Comparison of ENCODE assay signal across 12 cellular contexts in the genomic region with DNA sequence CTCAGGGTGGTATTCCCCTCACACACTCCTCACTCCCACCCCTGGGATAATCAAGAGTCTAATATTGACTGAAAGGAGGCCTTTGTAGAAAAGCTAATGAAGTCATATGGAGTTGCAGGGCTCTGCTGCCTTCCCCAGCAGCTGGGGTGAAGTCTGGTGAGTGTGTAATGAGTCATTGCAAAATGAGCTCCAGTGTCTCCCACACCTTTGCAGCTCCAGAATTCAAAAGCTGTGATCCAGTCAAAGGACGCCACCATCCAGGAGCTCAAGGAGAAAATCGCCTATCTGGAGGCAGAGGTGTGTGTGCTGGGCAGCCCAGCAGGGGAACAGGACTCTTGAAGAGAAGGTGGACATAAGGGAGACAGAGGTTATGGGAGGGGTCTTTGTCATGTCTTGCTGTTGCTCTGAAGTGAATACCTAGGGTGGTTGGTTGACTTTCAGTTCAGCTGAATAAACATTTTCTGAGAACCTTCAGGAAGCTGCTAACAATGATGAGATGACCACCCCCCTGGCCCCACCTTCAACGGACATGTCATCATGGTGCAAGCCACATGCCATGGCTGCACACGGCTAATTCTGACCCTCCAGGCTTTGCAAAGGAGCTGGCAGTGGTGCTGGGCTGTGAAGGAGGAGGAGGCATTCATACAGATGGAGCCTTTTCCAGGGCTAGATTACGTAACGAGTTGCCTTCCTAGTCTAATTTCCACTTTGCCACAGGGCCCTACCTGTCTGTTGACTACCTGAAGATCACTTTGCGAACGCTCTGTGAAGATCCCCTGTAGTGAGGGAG. TPM values are rescaled to one million over a fixed set of nuclear protein-coding genes. Genes with fewer than 3 reads are reported as not detected.
DNase-seq lines count a peak whose midpoint lies in the region; ATAC-seq and TF ChIP-seq lines count a peak whose summit lies in the region.
"Had no signal": no experiment of that assay in that cellular context is flagged by ENCODE, and none has a peak within 500 bp of the region (broad histone marks: within the 10 kb centered on the region; RNA-seq: fewer than 3 reads in every experiment).

No MANE protein-coding gene starts in this region.

- TF ChIP-seq POLR2A in HCT116 (IDR thresholded peaks at IDR 0.05; ENCODE audit: borderline replicate concordance, extremely low read depth, insufficient read depth, insufficient read length) (no peak), esophagus muscularis mucosa (IDR thresholded peaks at IDR 0.05; ENCODE audit: low read depth) (no peak)

- H3K36me3 ChIP-seq in HCT116 (ENCODE audit: control insufficient read depth in 1 of 2, insufficient read depth in 2 of 2, low read length in 2 of 2) (peaks cover 0 to 9% of the 10 kb centered on the region in 2 experiments; a peak in 1 of 4 replicates), left ventricle myocardium inferior (peaks cover 41% of the 10 kb centered on the region), esophagus muscularis mucosa (peaks cover 29 to 81% (median 52%) of the 10 kb centered on the region in 4 donors)

- no TSS peak for BruUV-seq in HCT116 (replicated peaks; lab: Mats Ljungman, UMichigan)

- peak; percentile 84 for DNase-seq in A172 (ENCODE audit: low spot score)
- DNase-seq in HCT116 (ENCODE audit: low read depth, low spot score) = no peak
- peak; percentile 56 for DNase-seq in amniotic epithelial cell (ENCODE audit: low read depth)
- peak; percentile 47 to 68 for DNase-seq in foreskin fibroblast
- DNase-seq in left ventricle myocardium inferior = no peak
- DNase-seq in NCI-H1930 (lab: John Stamatoyannopoulos, UW) = no peak
- no peak for DNase-seq in esophagus muscularis mucosa (ENCODE audit: extremely low spot score)
- DNase-seq: MV-4-11, occipital lobe, small intestine had no signal

- POLR2A ChIA-PET in HCT116 (lab: Charles Lee) = interaction anchor here (0.8 kb wide), 1 partner anchor 26 kb away, joined by 3 read pairs; no protein-coding TSS in a partner anchor

- no peaks in the 10 kb centered on the region for H3K27me3 ChIP-seq in HCT116 (ENCODE audit: insufficient read depth, low read length)
- H3K27me3 ChIP-seq in left ventricle myocardium inferior (ENCODE audit: low read depth) = no peaks in the 10 kb centered on the region
- H3K27me3 ChIP-seq in esophagus muscularis mucosa = no peaks in the 10 kb centered on the region
- H3K27me3 ChIP-seq: ascending aorta had no signal

- no peaks in the 10 kb centered on the region for H4K20me1 ChIP-seq in HCT116 (ENCODE audit: insufficient read depth)

- WGBS in esophagus muscularis mucosa = 87% methylated on average over 8 of the region's 8 CpGs

- H3K4me3 ChIP-seq in HCT116 (replicated peaks in 1 of 2; ENCODE audit: low read depth in 1 of 2, low read length in 2 of 2) = no peak overlapping the region
- no peak overlapping the region for H3K4me3 ChIP-seq in foreskin fibroblast (ENCODE audit: low read depth in 1 of 2, low read length in 2 of 2)
- H3K4me3 ChIP-seq in left ventricle myocardium inferior = no peak overlapping the region
- no peak overlapping the region for H3K4me3 ChIP-seq in esophagus muscularis mucosa
- H3K4me3 ChIP-seq: ascending aorta had no signal

- CTCF ChIA-PET in HCT116 (lab: Charles Lee) = interaction anchor here (0.7 kb wide), 1 partner anchor 14 kb away, joined by 4 read pairs; no protein-coding TSS in a partner anchor

- no peak for TF ChIP-seq CTCF in HCT116 (IDR thresholded peaks at IDR 0.05 in 2 of 3, conservative IDR thresholded peaks at IDR 0.05 in 1 of 3; ENCODE audit: borderline replicate concordance in 1 of 3, insufficient read depth in 1 of 3, low read depth in 2 of 3, low read length in 2 of 3)
- TF ChIP-seq CTCF in foreskin fibroblast (IDR thresholded peaks at IDR 0.05; ENCODE audit: low read depth, low read length) = no peak
- no peak for TF ChIP-seq CTCF in left ventricle myocardium inferior (IDR thresholded peaks at IDR 0.05; ENCODE audit: borderline replicate concordance)
- no peak for TF ChIP-seq CTCF in esophagus muscularis mucosa (IDR thresholded peaks at IDR 0.05)

- H3K9me3 ChIP-seq in HCT116 (ENCODE audit: control insufficient read depth in 1 of 2, insufficient read depth in 1 of 2, low read depth in 1 of 2, low read length in 2 of 2) (no peaks in the 10 kb centered on the region), left ventricle myocardium inferior (replicated peaks) (no peaks in the 10 kb centered on the region), esophagus muscularis mucosa (no peaks in the 10 kb centered on the region)
- H3K9me3 ChIP-seq: ascending aorta had no signal

- H3K9ac ChIP-seq in HCT116 (ENCODE audit: low read length) = no peak overlapping the region

- 0 out of 2 replicates have a peak, but pooled peaks have one; percentile 13 for TF ChIP-seq RAD21 in HCT116 (IDR thresholded peaks at IDR 0.05; ENCODE audit: low read depth)

- intact Hi-C loops in HCT116 (cut with micrococcal nuclease) = no loop called here
- intact Hi-C loops in left ventricle myocardium inferior (cut with micrococcal nuclease) = no loop called here
- intact Hi-C loops in esophagus muscularis mucosa (cut with DNase I) = no loop called here

- peak overlapping the region; percentile 27 for H3K4me2 ChIP-seq in HCT116 (ENCODE audit: low read length)

- H3K27ac ChIP-seq in HCT116 (ENCODE audit: low read depth, low read length) (no peak overlapping the region), left ventricle myocardium inferior (replicated peaks) (no peak overlapping the region), esophagus muscularis mucosa (replicated peaks in 1 of 4) (no peak overlapping the region)
- H3K27ac ChIP-seq: ascending aorta had no signal

- TF ChIP-seq EP300 in esophagus muscularis mucosa (IDR thresholded peaks at IDR 0.05) = no peak

- no peaks in the 10 kb centered on the region for H3K9me2 ChIP-seq in HCT116 (ENCODE audit: insufficient read depth)

- peaks cover 8 to 38% of the 10 kb centered on the region in 2 experiments for H3K4me1 ChIP-seq in HCT116 (ENCODE audit: control insufficient read depth in 1 of 2, insufficient read depth in 2 of 2, low read length in 2 of 2)
- H3K4me1 ChIP-seq in left ventricle myocardium inferior = no peaks in the 10 kb centered on the region
- peaks cover 0 to 8% (median 6%) of the 10 kb centered on the region in 4 donors for H3K4me1 ChIP-seq in esophagus muscularis mucosa
- H3K4me1 ChIP-seq: ascending aorta had no signal

- RAD21 ChIA-PET in HCT116 (lab: Charles Lee; ENCODE audit: low non-redundant PET in 1 of 2, low total read pairs in 2 of 2, uncharacterized antibody in 2 of 2, unreplicated experiment in 2 of 2) = interaction anchor here in 1 of 2 experiments (0.6 kb wide), 1 partner anchor 32 kb away, joined by 7 read pairs; no protein-coding TSS in a partner anchor

- no peaks in the 10 kb centered on the region for H3K79me2 ChIP-seq in HCT116 (ENCODE audit: insufficient read depth, low read length)

- no peak overlapping the region for H2AFZ ChIP-seq in HCT116 (ENCODE audit: low read depth, low read length, poor library complexity, severe bottlenecking)

- ATAC-seq in HCT116 (peak; percentile 64; the same call in 1 of the 2 replicates), GM18517 (IDR thresholded peaks at IDR 0.05; ENCODE audit: unreplicated experiment) (no peak)

TF ChIP-seq in HCT116, 20 proteins besides CTCF, POLR2A, EP300 and RAD21:
- peak; percentile 40; the same call in 1 of the 2 replicates for TF ChIP-seq JUND (IDR thresholded peaks at IDR 0.05)
- peak; percentile 62 for TF ChIP-seq FOSL1 (IDR thresholded peaks at IDR 0.05; ENCODE audit: low read depth)
- TF ChIP-seq SP1 (IDR thresholded peaks at IDR 0.05; ENCODE audit: low read depth) = no peak
TF ChIP-seq in HCT116: peak in this region for 2.

RNA-seq across cellular contexts. Expression of gene SNX27, which starts 32.2 kb away (rescaled TPM):
- total RNA-seq in A172 (2014; rRNA removed; shearing (Covaris generic)) = 23.7 and 28.7 TPM in 2 replicates
- total RNA-seq in HCT116 (2021; ENCODE audit: unreplicated experiment) (42.2 TPM), left ventricle myocardium inferior (31.8 TPM), esophagus muscularis mucosa (10 to 100 TPM; 39.4 to 55.4 (median 49.6) TPM)
- 11.7 and 11.8 TPM in 2 replicates for polyA plus RNA-seq in HCT116 (2012)

RNA-seq across cellular contexts. Expression of gene TUFT1, which starts 39.5 kb away (rescaled TPM):
- 64.3 and 99.0 TPM in 2 replicates for total RNA-seq in A172 (2014; rRNA removed; shearing (Covaris generic))
- total RNA-seq in HCT116 (2021; ENCODE audit: unreplicated experiment) = 12.3 TPM
- polyA plus RNA-seq in HCT116 (2012) = 12.9 and 13.8 TPM in 2 replicates
- 3.6 TPM for total RNA-seq in left ventricle myocardium inferior
- total RNA-seq in esophagus muscularis mucosa = 10 to 100 TPM; 10.4 to 24.2 (median 15.9) TPM

Comparison
In these comparisons a context has a peak if more than half of its experiments do, and no peak if none do; other contexts are left out.
1. DNase-seq: peak in A172 (single experiment), amniotic epithelial cell (single experiment) and foreskin fibroblast (2 of 2); none in HCT116 (single experiment), left ventricle myocardium inferior (single experiment), NCI-H1930 (0 of 2) and esophagus muscularis mucosa (single experiment).